ENCODE assay signal across 8 cellular contexts in the genomic region with DNA sequence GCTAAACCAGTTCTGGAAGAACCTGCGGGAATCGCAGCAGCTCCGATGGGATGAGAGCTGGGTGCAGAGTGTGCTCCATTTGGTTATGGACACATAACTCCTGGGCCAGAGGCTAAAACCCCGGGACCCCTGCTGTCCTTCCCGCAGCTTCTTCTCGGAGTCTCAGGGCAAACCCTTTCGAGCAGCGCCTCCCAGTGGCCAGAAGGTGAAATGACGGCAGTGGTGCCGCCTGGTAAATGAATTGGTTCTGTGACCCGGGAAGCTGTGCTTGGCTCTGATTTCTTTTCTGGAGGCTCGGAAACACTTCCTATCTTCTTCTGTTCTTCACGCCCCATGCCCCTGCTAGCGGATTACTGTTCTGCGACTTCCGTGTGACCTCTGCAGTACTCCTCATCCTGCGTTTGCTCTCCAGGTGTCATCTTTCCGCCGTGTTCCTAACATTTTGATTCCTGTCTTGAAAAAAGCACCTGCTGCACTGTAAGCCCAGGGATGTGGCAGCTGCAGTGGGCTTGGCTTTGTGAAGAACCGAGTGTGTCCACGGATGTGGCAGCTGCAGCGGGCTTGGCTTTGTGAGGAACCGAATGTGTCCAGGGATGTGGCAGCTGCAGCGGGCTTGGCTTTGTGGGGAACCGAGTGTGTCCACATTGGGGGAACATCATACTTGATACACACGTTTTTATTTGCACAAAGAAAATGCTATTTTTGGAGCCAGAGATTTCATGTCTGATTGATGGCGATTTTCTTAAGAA.
DNase-seq lines count a peak whose midpoint lies in the region; TF ChIP-seq lines count a peak whose summit lies in the region.
"Not testable (repeated sequence)": the region's sequence is repeated elsewhere in the genome, so short reads cannot be mapped to it uniquely, and the experiment has no call there.

No MANE protein-coding gene starts in this region.

- TF ChIP-seq CTCF in A673 (conservative IDR thresholded peaks at IDR 0.05; ENCODE audit: low read depth, low read length) (peak; percentile 62), GM12875 (IDR thresholded peaks at IDR 0.05; ENCODE audit: borderline replicate concordance, insufficient read depth, low read depth, low read length) (peak; percentile 49), endodermal cell (conservative IDR thresholded peaks at IDR 0.05) (peak; percentile 78), liver (IDR thresholded peaks at IDR 0.05; ENCODE audit: low read depth, low read length, missing input control) (peak; percentile 39)

- peak; percentile 36 for DNase-seq in A673 (ENCODE audit: low spot score)
- peak; percentile 6 for DNase-seq in NCI-H1694 (lab: John Stamatoyannopoulos, UW)
- DNase-seq in T-helper 9 cell = peak; percentile 16
- peak; percentile 20 for DNase-seq in activated T-helper 9 cell treated with anti-CD3 and anti-CD28 coated beads, Interleukin-2, amount 50 U/mL, for 16 hours (ENCODE audit: low read depth)
- DNase-seq in endodermal cell = peak; percentile 85
- DNase-seq in stimulated activated CD4-positive, alpha-beta T cell treated with anti-CD3 and anti-CD28 coated beads, Interleukin-12 subunit alpha, Interleukin-12 subunit beta, amount 100 ng/mL, for 4 hours = peak; percentile 26

- H3K4me3 ChIP-seq in A673 (ENCODE audit: low read depth, low read length, poor library complexity, severe bottlenecking); GM12875 (ENCODE audit: low read depth, low read length); endodermal cell (ENCODE audit: low read length); liver (ENCODE audit: low read depth in 1 of 3, low read length in 3 of 3): not testable (repeated sequence)

- intact Hi-C loops in A673 (cut with micrococcal nuclease; ENCODE audit: unreplicated experiment) = not testable (repeated sequence)

- not testable (repeated sequence) for BruUV-seq in A673 (replicated peaks; lab: Mats Ljungman, UMichigan)

- H3K9me3 ChIP-seq in A673 (ENCODE audit: low read depth, low read length, poor library complexity, severe bottlenecking); endodermal cell (ENCODE audit: control insufficient read depth, low read length); liver (ENCODE audit: control insufficient read depth in 4 of 4, low read length in 3 of 4): not testable (repeated sequence)

- H3K27me3 Mint-ChIP-seq in endodermal cell (ENCODE audit: insufficient read depth) = not testable (repeated sequence)

- not testable (repeated sequence) for H3K9me3 Mint-ChIP-seq in endodermal cell

- H3K9ac ChIP-seq in endodermal cell (ENCODE audit: extremely low read depth, low read length, poor library complexity, severe bottlenecking); liver (ENCODE audit: low read depth in 1 of 2, low read length in 2 of 2): not testable (repeated sequence)

- not testable (repeated sequence) for H3K27me3 ChIP-seq in A673 (replicated peaks; ENCODE audit: insufficient read depth, low read depth, low read length, poor library complexity); endodermal cell (ENCODE audit: control insufficient read depth, insufficient read depth, low read length, poor library complexity, severe bottlenecking); liver (ENCODE audit: control insufficient read depth in 4 of 4, insufficient read depth in 4 of 4, low read length in 3 of 4)

- not testable (repeated sequence) for H3K4me1 ChIP-seq in A673 (ENCODE audit: insufficient read depth, low read length, poor library complexity, severe bottlenecking); endodermal cell (ENCODE audit: control insufficient read depth, insufficient read depth, low read length); liver (ENCODE audit: control insufficient read depth in 4 of 4, insufficient read depth in 4 of 4, low read length in 3 of 4)

- H3K36me3 ChIP-seq in A673 (ENCODE audit: insufficient read depth, low read length, poor library complexity, severe bottlenecking); endodermal cell (ENCODE audit: control insufficient read depth, insufficient read depth, low read length); liver (ENCODE audit: control insufficient read depth in 4 of 4, insufficient read depth in 3 of 4, low read depth in 1 of 4, low read length in 3 of 4): not testable (repeated sequence)

- H3K4me3 Mint-ChIP-seq in endodermal cell = not testable (repeated sequence)

- H3K27ac Mint-ChIP-seq in endodermal cell = peak overlapping the region; percentile 77

- POLR2A ChIA-PET in A673 (lab: Charles Lee; ENCODE audit: low non-redundant PET) = not testable (repeated sequence)

- H3K36me3 Mint-ChIP-seq in endodermal cell (ENCODE audit: low read depth) = not testable (repeated sequence)

- peaks cover 17% of the 10 kb centered on the region for H3K4me1 Mint-ChIP-seq in endodermal cell

- CTCF ChIA-PET in A673 (lab: Charles Lee) = interaction anchor here (0.6 kb wide), 1 partner anchor 121 kb away, joined by 4 read pairs; no protein-coding TSS in a partner anchor

- TF ChIP-seq RAD21 in liver (IDR thresholded peaks at IDR 0.05) = peak; percentile 26 to 45

- 26 to 30% methylated on average over 17 to 25 of the region's 27 CpGs for WGBS in endodermal cell (ENCODE audit: insufficient coverage in 1 of 2, insufficient read length in 1 of 2), 2 experiments
- 42% methylated on average over 26 of the region's 27 CpGs for WGBS in liver

- not testable (repeated sequence) for H3K27ac ChIP-seq in A673 (ENCODE audit: low read depth, low read length, poor library complexity, severe bottlenecking); endodermal cell (ENCODE audit: low read depth, low read length); liver (ENCODE audit: low read depth in 1 of 2, low read length in 2 of 2)

Comparison
In these comparisons a context has a peak if more than half of its experiments do, and no peak if none do; other contexts are left out.
1. DNase-seq: peak in every context shown above with its lines; median percentile 85 in endodermal cell; 36 in A673; 26 in stimulated activated CD4-positive, alpha-beta T cell treated with anti-CD3 and anti-CD28 coated beads, Interleukin-12 subunit alpha, Interleukin-12 subunit beta, amount 100 ng/mL, for 4 hours; 20 in activated T-helper 9 cell treated with anti-CD3 and anti-CD28 coated beads, Interleukin-2, amount 50 U/mL, for 16 hours; 16 in T-helper 9 cell; 6 in NCI-H1694.